Comparison of ENCODE assay signal across 9 cellular contexts in the genomic region with DNA sequence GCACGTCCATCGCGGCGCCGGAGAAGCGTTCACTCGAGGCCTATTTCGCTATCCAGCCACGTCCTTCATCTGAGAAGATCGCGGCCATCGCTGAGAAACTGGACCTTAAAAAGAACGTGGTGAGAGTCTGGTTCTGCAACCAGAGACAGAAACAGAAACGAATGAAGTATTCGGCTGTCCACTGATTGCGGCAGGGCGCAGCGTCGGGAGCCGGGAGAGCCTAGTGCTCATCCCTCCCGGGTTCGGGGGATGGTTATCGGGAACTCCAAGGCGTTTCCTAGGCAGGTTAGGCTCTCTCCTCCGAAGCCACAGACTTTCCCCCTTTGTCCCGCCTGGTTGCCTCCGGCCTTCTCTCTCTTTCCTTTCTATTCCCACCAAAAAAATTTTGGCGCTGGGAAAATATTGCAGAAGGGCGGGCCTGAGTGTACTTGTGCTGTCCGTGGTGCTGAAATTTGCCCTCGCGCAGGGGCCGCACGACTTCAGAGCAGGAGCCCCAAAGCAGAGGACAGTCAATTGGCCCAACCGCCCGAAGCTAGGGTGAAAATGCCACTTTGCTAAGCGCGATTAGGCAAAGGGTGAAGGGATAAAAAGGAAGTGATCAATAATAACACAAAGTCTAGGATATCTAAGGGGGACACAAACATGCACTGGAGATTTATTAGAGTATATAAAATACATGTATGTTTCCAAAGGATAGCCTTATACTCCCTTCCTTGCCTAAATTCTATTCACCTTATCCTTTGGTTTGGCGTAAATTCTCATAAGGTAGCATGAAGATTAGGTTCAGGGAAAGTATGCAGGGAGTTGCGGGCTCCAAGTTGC. TPM values are rescaled to one million over a fixed set of nuclear protein-coding genes. Genes with fewer than 3 reads are reported as not detected.
DNase-seq lines count a peak whose midpoint lies in the region; ATAC-seq, FAIRE-seq and TF ChIP-seq lines count a peak whose summit lies in the region.
"Had no signal": no experiment of that assay in that cellular context is flagged by ENCODE, and none has a peak within 500 bp of the region (broad histone marks: within the 10 kb centered on the region; RNA-seq: fewer than 3 reads in every experiment).

No MANE protein-coding gene starts in this region.

- no peak overlapping the region for H4K91ac ChIP-seq in neuronal stem cell (ENCODE audit: low read depth, low read length, poor library complexity)

- no peak for TF ChIP-seq EP300 in suprapubic skin (IDR thresholded peaks at IDR 0.05)

- H2BK15ac ChIP-seq in neuronal stem cell (ENCODE audit: low read length), result no peak overlapping the region

- no peak overlapping the region for H3K14ac ChIP-seq in neuronal stem cell (ENCODE audit: low read length)

- H3K4ac ChIP-seq in neuronal stem cell (ENCODE audit: low read length), result no peak overlapping the region

- H3K9ac ChIP-seq in neuronal stem cell (ENCODE audit: low read depth, low read length, poor library complexity), result no peak overlapping the region

- H3K27ac ChIP-seq in neuronal stem cell (replicated peaks; ENCODE audit: low read length) (no peak overlapping the region), suprapubic skin (no peak overlapping the region)
- H3K27ac ChIP-seq: lower lobe of right lung had no signal

- H3K23ac ChIP-seq in neuronal stem cell (ENCODE audit: low read depth, low read length, poor library complexity), result peak overlapping the region; percentile 21

- DNase-seq in H54 (ENCODE audit: insufficient read length, low spot score) (peak; percentile 68), RPMI7951 (ENCODE audit: low read depth) (peak; percentile 52), erythroblast (lab: John Stamatoyannopoulos, UW) (peak; percentile 63 to 66), neuronal stem cell (ENCODE audit: low spot score) (peak; percentile 81), KG1 (lab: John Stamatoyannopoulos, UW) (no peak), SHP77 treated with DMSO at 0.1 percent for 48 hours (lab: John Stamatoyannopoulos, UW) (no peak), suprapubic skin (ENCODE audit: low spot score in 2 of 2) (no peak)
- DNase-seq: lower lobe of right lung had no signal

- H2BK12ac ChIP-seq in neuronal stem cell (ENCODE audit: low read length), result no peak overlapping the region

- H3K18ac ChIP-seq in neuronal stem cell (ENCODE audit: low read length), result no peak overlapping the region

- no peaks in the 10 kb centered on the region for H3K79me1 ChIP-seq in neuronal stem cell (ENCODE audit: low read depth, low read length)

- no peak overlapping the region for H2AK5ac ChIP-seq in neuronal stem cell (ENCODE audit: low read depth, low read length)

- H2BK120ac ChIP-seq in neuronal stem cell (ENCODE audit: low read depth, low read length), result no peak overlapping the region

- peaks cover 0 to 2% of the 10 kb centered on the region in 2 donors for H3K9me3 ChIP-seq in neuronal stem cell (replicated peaks in 1 of 2; ENCODE audit: control insufficient read depth in 2 of 2, insufficient read depth in 1 of 2, low read depth in 1 of 2, low read length in 2 of 2)
- H3K9me3 ChIP-seq in suprapubic skin, result no peaks in the 10 kb centered on the region
- H3K9me3 ChIP-seq: lower lobe of right lung had no signal

- no peak overlapping the region for H3K4me3 ChIP-seq in neuronal stem cell (ENCODE audit: low read length in 2 of 2)
- no peak overlapping the region for H3K4me3 ChIP-seq in suprapubic skin
- H3K4me3 ChIP-seq: lower lobe of right lung had no signal

- no peak for TF ChIP-seq CTCF in suprapubic skin (IDR thresholded peaks at IDR 0.05)

- no peak overlapping the region for H2BK5ac ChIP-seq in neuronal stem cell (ENCODE audit: low read length)

- TF ChIP-seq POLR2A in H54 (IDR thresholded peaks at IDR 0.05; ENCODE audit: low read depth, low read length), result no peak
- TF ChIP-seq POLR2A in erythroblast (IDR thresholded peaks at IDR 0.05; ENCODE audit: low read length), result no peak
- TF ChIP-seq POLR2A in suprapubic skin (IDR thresholded peaks at IDR 0.05), result no peak

- H3K36me3 ChIP-seq in neuronal stem cell (replicated peaks in 1 of 2; ENCODE audit: control insufficient read depth in 2 of 2, insufficient read depth in 2 of 2, low read length in 2 of 2) (no peaks in the 10 kb centered on the region), suprapubic skin (no peaks in the 10 kb centered on the region)
- H3K36me3 ChIP-seq: lower lobe of right lung had no signal

- no peak overlapping the region for H2AFZ ChIP-seq in neuronal stem cell (ENCODE audit: low read length)

- ATAC-seq in HG03439 (IDR thresholded peaks at IDR 0.05; ENCODE audit: unreplicated experiment), result no peak

- H3K4me1 ChIP-seq in neuronal stem cell (ENCODE audit: control insufficient read depth in 2 of 2, insufficient read depth in 1 of 2, low read depth in 1 of 2, low read length in 2 of 2) (peaks cover 2 to 6% of the 10 kb centered on the region in 2 donors), suprapubic skin (peaks cover 14% of the 10 kb centered on the region)

- WGBS in neuronal stem cell (ENCODE audit: extremely low coverage in 2 of 2, insufficient read length in 2 of 2, insufficient replicate concordance in 1 of 2), 2 donors, result no CpG with 5 or more reads among the region's 40 CpGs
- WGBS in suprapubic skin, result 9% methylated on average over 40 of the region's 40 CpGs

- FAIRE-seq in H54 (lab: Jason Lieb, UNC), result no peak

- no peak overlapping the region for H3K4me2 ChIP-seq in neuronal stem cell (ENCODE audit: insufficient read depth, low read length, poor library complexity, severe bottlenecking)

- no peak overlapping the region for H4K8ac ChIP-seq in neuronal stem cell (ENCODE audit: low read depth, low read length)

- H3K27me3 ChIP-seq in neuronal stem cell (ENCODE audit: control insufficient read depth in 3 of 3, insufficient read depth in 3 of 3, low read depth in 1 of 3, low read length in 3 of 3), result peaks cover 59 to 99% (median 96%) of the 10 kb centered on the region in 3 experiments
- peaks cover 99% of the 10 kb centered on the region for H3K27me3 ChIP-seq in suprapubic skin

RNA-seq across cellular contexts. Expression of gene POU4F3, which starts 1.8 kb away (rescaled TPM):
- 0.20 TPM in 1 of 2 replicates, not detected in the other for total RNA-seq in RPMI7951 (2014; rRNA removed; shearing (Covaris generic))
- polyA plus RNA-seq in neuronal stem cell (2013, experiment 1 of 2), result 0.06 TPM
- polyA plus RNA-seq in neuronal stem cell (2013, experiment 2 of 2), result 0.04 TPM
- total RNA-seq in suprapubic skin, result under 1 TPM in 1 of 4 donors, not detected in 3; 0.19 TPM
- total RNA-seq: lower lobe of right lung had no signal

Comparison
In these comparisons a context has a peak if more than half of its experiments do, and no peak if none do; other contexts are left out.
1. DNase-seq: peak in H54 (single experiment), RPMI7951 (single experiment), erythroblast (2 of 2) and neuronal stem cell (single experiment); none in KG1 (single experiment), SHP77 treated with DMSO at 0.1 percent for 48 hours (single experiment) and suprapubic skin (0 of 2).